In genomic region chr2:127408004-127408806, GRCh38 we compare ENCODE assay signal across 8 cellular contexts. TPM values are rescaled to one million over a fixed set of nuclear protein-coding genes. Genes with fewer than 3 reads are reported as not detected.
DNase-seq lines count a peak whose midpoint lies in the region; TF ChIP-seq lines count a peak whose summit lies in the region.

No MANE protein-coding gene starts in this region.

- H3K9ac ChIP-seq in GM23248, result peak overlapping the region; percentile 81

- no peak overlapping the region for H3K27ac Mint-ChIP-seq in activated naive CD8-positive, alpha-beta T cell
- H3K27ac Mint-ChIP-seq in glutamatergic neuron (ENCODE audit: unreplicated experiment), result no peak overlapping the region

- H3K4me2 ChIP-seq in GM23248 (ENCODE audit: unreplicated experiment) (peak overlapping the region; percentile 76), osteoblast (ENCODE audit: insufficient read depth, low read length) (peak overlapping the region; percentile 72)

- TF ChIP-seq CTCF in glutamatergic neuron (IDR thresholded peaks at IDR 0.05; ENCODE audit: partially characterized antibody, unreplicated experiment) (no peak), osteoblast (IDR thresholded peaks at IDR 0.05; ENCODE audit: extremely low read depth, low read depth, low read length) (no peak)

- H3K27ac ChIP-seq in GM23248 (peak overlapping the region; percentile 72), osteoblast (ENCODE audit: low read depth, low read length) (peak overlapping the region; percentile 61), temporal lobe (ENCODE audit: low read depth, low read length) (peak overlapping the region; percentile 90)

- H2AFZ ChIP-seq in GM23248 (peak overlapping the region; percentile 64), osteoblast (ENCODE audit: low read length) (peak overlapping the region; percentile 76)

- 11 to 14% methylated on average over 31 to 50 of the region's 75 CpGs for WGBS in GM23248 (ENCODE audit: low coverage in 1 of 2, low lambda C conversion rate in 2 of 2, missing lambda C conversion rate in 2 of 2), 2 experiments

- H3K4me1 ChIP-seq in GM23248 (ENCODE audit: insufficient read depth) (peaks cover 42% of the 10 kb centered on the region), osteoblast (ENCODE audit: insufficient read depth, low read length) (peaks cover 33% of the 10 kb centered on the region)

- peak overlapping the region; percentile 65 for H3K4me3 ChIP-seq in GM23248
- H3K4me3 ChIP-seq in osteoblast (ENCODE audit: insufficient read depth, low read length), result peak overlapping the region; percentile 65

- H3K4me3 Mint-ChIP-seq in activated naive CD8-positive, alpha-beta T cell, result peak overlapping the region; percentile 51
- H3K4me3 Mint-ChIP-seq in glutamatergic neuron (ENCODE audit: unreplicated experiment), result peak overlapping the region; percentile 81

- peaks cover 40% of the 10 kb centered on the region for H3F3A ChIP-seq in GM23248 (ENCODE audit: insufficient read depth)

- H3K79me2 ChIP-seq in GM23248 (ENCODE audit: insufficient read depth), result no peaks in the 10 kb centered on the region
- no peaks in the 10 kb centered on the region for H3K79me2 ChIP-seq in osteoblast (ENCODE audit: insufficient read depth, low read length)

- H3K9me3 ChIP-seq in GM23248 (ENCODE audit: low read depth) (no peaks in the 10 kb centered on the region), osteoblast (ENCODE audit: low read depth, low read length) (no peaks in the 10 kb centered on the region)

- in situ Hi-C loops in GM23248 (cut with MboI), result no loop called here

- no peaks in the 10 kb centered on the region for H3K27me3 ChIP-seq in GM23248 (replicated peaks; ENCODE audit: insufficient read depth)
- H3K27me3 ChIP-seq in osteoblast (ENCODE audit: insufficient read depth, low read length), result no peaks in the 10 kb centered on the region

- H3K36me3 ChIP-seq in GM23248 (ENCODE audit: low read depth) (no peaks in the 10 kb centered on the region), osteoblast (ENCODE audit: insufficient read depth, low read length) (no peaks in the 10 kb centered on the region)

- H3K36me3 Mint-ChIP-seq in activated naive CD8-positive, alpha-beta T cell, result peaks cover 3% of the 10 kb centered on the region
- H3K36me3 Mint-ChIP-seq in glutamatergic neuron (ENCODE audit: unreplicated experiment), result no peaks in the 10 kb centered on the region

- H3K9me2 ChIP-seq in GM23248 (ENCODE audit: insufficient read depth), result no peaks in the 10 kb centered on the region

- H4K20me1 ChIP-seq in GM23248 (ENCODE audit: insufficient read depth), result no peaks in the 10 kb centered on the region
- H4K20me1 ChIP-seq in osteoblast (ENCODE audit: insufficient read depth, low read length), result no peaks in the 10 kb centered on the region

- H3K4me1 Mint-ChIP-seq in activated naive CD8-positive, alpha-beta T cell (ENCODE audit: low read depth), result peaks cover 29% of the 10 kb centered on the region
- H3K4me1 Mint-ChIP-seq in glutamatergic neuron (ENCODE audit: low read depth, unreplicated experiment), result peaks cover 3% of the 10 kb centered on the region

- DNase-seq in DMS153 treated with DMSO at 0.1 percent for 48 hours (lab: John Stamatoyannopoulos, UW; ENCODE audit: unreplicated experiment) (peak; percentile 50), GM23248 (peak; percentile 96), M059J (ENCODE audit: low read depth) (peak; percentile 84), SKM-1 (lab: John Stamatoyannopoulos, UW; ENCODE audit: unreplicated experiment) (peak; percentile 49), glutamatergic neuron (peak; percentile 81), osteoblast (ENCODE audit: insufficient read length, low spot score, missing footprints) (peak; percentile 99)

- H3K9me3 Mint-ChIP-seq in activated naive CD8-positive, alpha-beta T cell (ENCODE audit: low read depth), result no peaks in the 10 kb centered on the region
- H3K9me3 Mint-ChIP-seq in glutamatergic neuron (ENCODE audit: unreplicated experiment), result no peaks in the 10 kb centered on the region

- H3K27me3 Mint-ChIP-seq in activated naive CD8-positive, alpha-beta T cell, result no peaks in the 10 kb centered on the region
- H3K27me3 Mint-ChIP-seq in glutamatergic neuron (ENCODE audit: unreplicated experiment), result no peaks in the 10 kb centered on the region

RNA-seq across cellular contexts. Expression of gene PROC, which starts 10.0 kb away (rescaled TPM):
- not detected in 2 replicates for total RNA-seq in GM23248 (2014; rRNA removed; shearing (Covaris generic))
- not detected in 2 replicates for polyA plus RNA-seq in GM23248 (2016; fragmentation: Nextera tagmentation; extraction: Ambion mirVana)
- 0.64 and 1.6 TPM in 2 replicates for total RNA-seq in M059J (2014; rRNA removed; shearing (Covaris generic))
- total RNA-seq in glutamatergic neuron (ENCODE audit: unreplicated experiment) (not detected), osteoblast (0.29 TPM in 1 of 2 replicates, not detected in the other), temporal lobe (0.25 TPM)

RNA-seq across cellular contexts. Expression of gene MAP3K2, which starts 20.4 kb away (rescaled TPM):
- 39.6 and 41.0 TPM in 2 replicates for total RNA-seq in GM23248 (2014; rRNA removed; shearing (Covaris generic))
- 32.9 and 36.7 TPM in 2 replicates for polyA plus RNA-seq in GM23248 (2016; fragmentation: Nextera tagmentation; extraction: Ambion mirVana)
- 22.9 and 28.8 TPM in 2 replicates for total RNA-seq in M059J (2014; rRNA removed; shearing (Covaris generic))
- 42.7 TPM for total RNA-seq in glutamatergic neuron (ENCODE audit: unreplicated experiment)
- total RNA-seq in osteoblast, result 64.1 and 65.4 TPM in 2 replicates
- total RNA-seq in temporal lobe, result 37.1 TPM

Comparison
In these comparisons a context has a peak if more than half of its experiments do, and no peak if none do; other contexts are left out.
1. Peak in every context shown above with its lines: DNase-seq, H3K4me3 ChIP-seq and H3K27ac ChIP-seq.
2. DNase-seq: peak in every context shown above with its lines; median percentile 99 in osteoblast; 96 in GM23248; 84 in M059J; 81 in glutamatergic neuron; 50 in DMS153 treated with DMSO at 0.1 percent for 48 hours; 49 in SKM-1.